21 cellular contexts compared by ENCODE assay signal in genomic region chr16:69371564-69371963, GRCh38. TPM values are rescaled to one million over a fixed set of nuclear protein-coding genes. Genes with fewer than 3 reads are reported as not detected.
DNase-seq lines count a peak whose midpoint lies in the region; ATAC-seq, FAIRE-seq and TF ChIP-seq lines count a peak whose summit lies in the region.
"Had no signal": no experiment of that assay in that cellular context is flagged by ENCODE, and none has a peak within 500 bp of the region (broad histone marks: within the 10 kb centered on the region; RNA-seq: fewer than 3 reads in every experiment).

No MANE protein-coding gene starts in this region.

- no peak for DNase-seq in activated T-cell treated with anti-CD3 and anti-CD28 coated beads, Interleukin-2, amount 50 U/mL, for 72 hours
- DNase-seq in activated T-cell treated with anti-CD3 and anti-CD28 coated beads for 4 hours (no peak), HuH-7 (ENCODE audit: low spot score) (no peak), urothelium cell line (ENCODE audit: low spot score) (no peak), retina (no peak)
- DNase-seq in effector memory CD8-positive, alpha-beta T cell, result no peak
- no peak for DNase-seq in stimulated activated naive B cell treated with anti-CD40 and anti-IgM and Interleukin-4, amounts not matched to agents 10 μg/mL and 1 μg/mL and 100 μg/mL, for 72 hours
- DNase-seq: CD4-positive, alpha-beta memory T cell; DMS79; H9; Kasumi-1; NCI-H1417; NCI-H1930; NCI-H2171 treated with DMSO at 0.1 percent for 48 hours; NCI-H510A; RPMI8226; SJCRH30 had no signal

- H3K36me3 ChIP-seq in OCI-LY1 (ENCODE audit: insufficient read depth, low read length), result peaks cover 87% of the 10 kb centered on the region

- H3K9me3 Mint-ChIP-seq in activated T-cell treated with anti-CD3 and anti-CD28 coated beads, Interleukin-2, amount 50 U/mL, for 72 hours, result no peaks in the 10 kb centered on the region
- no peaks in the 10 kb centered on the region for H3K9me3 Mint-ChIP-seq in effector memory CD8-positive, alpha-beta T cell
- peaks cover 0 to 4% of the 10 kb centered on the region in 2 donors for H3K9me3 Mint-ChIP-seq in stimulated activated naive B cell treated with anti-CD40 and anti-IgM and Interleukin-4, amounts not matched to agents 10 μg/mL and 1 μg/mL and 100 μg/mL, for 72 hours
- H3K9me3 Mint-ChIP-seq: CD4-positive, alpha-beta memory T cell; H9 had no signal

- H3K79me2 ChIP-seq in OCI-LY1 (ENCODE audit: insufficient read depth, low read length), result no peaks in the 10 kb centered on the region

- no peak overlapping the region for H3K4me3 Mint-ChIP-seq in activated T-cell treated with anti-CD3 and anti-CD28 coated beads, Interleukin-2, amount 50 U/mL, for 72 hours
- no peak overlapping the region for H3K4me3 Mint-ChIP-seq in effector memory CD8-positive, alpha-beta T cell
- H3K4me3 Mint-ChIP-seq in stimulated activated naive B cell treated with anti-CD40 and anti-IgM and Interleukin-4, amounts not matched to agents 10 μg/mL and 1 μg/mL and 100 μg/mL, for 72 hours, result peak overlapping the region in 1 of 2 donors; percentile 48
- H3K4me3 Mint-ChIP-seq: CD4-positive, alpha-beta memory T cell; H9 had no signal

- H3K9me2 ChIP-seq in OCI-LY1 (ENCODE audit: low read depth, low read length), result no peaks in the 10 kb centered on the region

- H3K4me1 Mint-ChIP-seq in activated T-cell treated with anti-CD3 and anti-CD28 coated beads, Interleukin-2, amount 50 U/mL, for 72 hours (ENCODE audit: low read depth), result peaks cover 5% of the 10 kb centered on the region
- H3K4me1 Mint-ChIP-seq in effector memory CD8-positive, alpha-beta T cell (ENCODE audit: low read depth in 2 of 2), result peaks cover 0 to 24% of the 10 kb centered on the region in 2 donors
- H3K4me1 Mint-ChIP-seq in stimulated activated naive B cell treated with anti-CD40 and anti-IgM and Interleukin-4, amounts not matched to agents 10 μg/mL and 1 μg/mL and 100 μg/mL, for 72 hours, result peaks cover 25 to 42% of the 10 kb centered on the region in 2 donors
- H3K4me1 Mint-ChIP-seq: H9 had no signal

- peaks cover 18% of the 10 kb centered on the region for H3K4me1 ChIP-seq in OCI-LY1 (ENCODE audit: insufficient read depth, low read length, severe bottlenecking)
- H3K4me1 ChIP-seq: SJCRH30 had no signal

- no peak overlapping the region for H3K9ac ChIP-seq in OCI-LY1 (ENCODE audit: low read length)

- H3K36me3 Mint-ChIP-seq in activated T-cell treated with anti-CD3 and anti-CD28 coated beads, Interleukin-2, amount 50 U/mL, for 72 hours (ENCODE audit: insufficient read depth in 2 of 2), result peaks cover 13 to 27% of the 10 kb centered on the region in 2 donors
- peaks cover 70% of the 10 kb centered on the region for H3K36me3 Mint-ChIP-seq in effector memory CD8-positive, alpha-beta T cell (ENCODE audit: insufficient read depth)
- H3K36me3 Mint-ChIP-seq in stimulated activated naive B cell treated with anti-CD40 and anti-IgM and Interleukin-4, amounts not matched to agents 10 μg/mL and 1 μg/mL and 100 μg/mL, for 72 hours, result peaks cover 38 to 54% of the 10 kb centered on the region in 2 donors

- H4K20me1 ChIP-seq in OCI-LY1 (ENCODE audit: insufficient read depth, low read length), result no peaks in the 10 kb centered on the region

- peak overlapping the region; percentile 64 for H3K27ac ChIP-seq in OCI-LY1 (ENCODE audit: low read depth, low read length, poor library complexity, severe bottlenecking)
- H3K27ac ChIP-seq: SJCRH30 had no signal

- peak overlapping the region; percentile 93 for H3K27ac Mint-ChIP-seq in activated T-cell treated with anti-CD3 and anti-CD28 coated beads, Interleukin-2, amount 50 U/mL, for 72 hours
- peak overlapping the region; percentile 66 to 67 for H3K27ac Mint-ChIP-seq in effector memory CD8-positive, alpha-beta T cell
- peak overlapping the region; percentile 93 for H3K27ac Mint-ChIP-seq in stimulated activated naive B cell treated with anti-CD40 and anti-IgM and Interleukin-4, amounts not matched to agents 10 μg/mL and 1 μg/mL and 100 μg/mL, for 72 hours
- H3K27ac Mint-ChIP-seq: H9 had no signal

- FAIRE-seq in urothelium cell line (lab: Jason Lieb, UNC), result no peak
- FAIRE-seq: A204.1, G401.6, HepG2 had no signal

- H3K4me2 ChIP-seq in OCI-LY1 (ENCODE audit: low read length), result no peak overlapping the region

- TF ChIP-seq CTCF in OCI-LY1 (IDR thresholded peaks at IDR 0.05; ENCODE audit: low read length), result no peak

- H3F3A ChIP-seq in OCI-LY1 (ENCODE audit: insufficient read depth, low read length), result no peaks in the 10 kb centered on the region

- ATAC-seq in activated T-cell treated with anti-CD3 and anti-CD28 coated beads, Interleukin-2, amount 50 U/mL, for 72 hours (replicated peaks in 1 of 2), result no peak
- ATAC-seq in effector memory CD8-positive, alpha-beta T cell (replicated peaks), result no peak
- peak; percentile 64 to 67 for ATAC-seq in stimulated activated naive B cell treated with anti-CD40 and anti-IgM and Interleukin-4, amounts not matched to agents 10 μg/mL and 1 μg/mL and 100 μg/mL, for 72 hours (replicated peaks)
- ATAC-seq: HepG2 had no signal

- no peaks in the 10 kb centered on the region for H3K27me3 ChIP-seq in OCI-LY1 (ENCODE audit: insufficient read depth, low read length)
- H3K27me3 ChIP-seq: SJCRH30 had no signal

- no peak overlapping the region for H2AFZ ChIP-seq in OCI-LY1 (ENCODE audit: low read length)

- H3K4me3 ChIP-seq in OCI-LY1 (ENCODE audit: low read depth, low read length, poor library complexity, severe bottlenecking), result no peak overlapping the region
- H3K4me3 ChIP-seq: SJCRH30 had no signal

- H3K9me3 ChIP-seq in OCI-LY1 (ENCODE audit: low read length), result no peaks in the 10 kb centered on the region
- H3K9me3 ChIP-seq: SJCRH30 had no signal

- H3K27me3 Mint-ChIP-seq in activated T-cell treated with anti-CD3 and anti-CD28 coated beads, Interleukin-2, amount 50 U/mL, for 72 hours (ENCODE audit: low read depth), result no peaks in the 10 kb centered on the region
- no peaks in the 10 kb centered on the region for H3K27me3 Mint-ChIP-seq in effector memory CD8-positive, alpha-beta T cell
- H3K27me3 Mint-ChIP-seq in stimulated activated naive B cell treated with anti-CD40 and anti-IgM and Interleukin-4, amounts not matched to agents 10 μg/mL and 1 μg/mL and 100 μg/mL, for 72 hours, result no peaks in the 10 kb centered on the region
- H3K27me3 Mint-ChIP-seq: CD4-positive, alpha-beta memory T cell had no signal

RNA-seq across cellular contexts. Expression of gene TERF2, which starts 14.2 kb away (rescaled TPM):
- total RNA-seq in activated T-cell treated with anti-CD3 and anti-CD28 coated beads, Interleukin-2, amount 50 U/mL, for 72 hours, result 10 to 100 TPM; 52.0 to 68.0 TPM

RNA-seq across cellular contexts. Expression of gene TMED6, which starts 20.0 kb away (rescaled TPM):
- 1 to 10 TPM; 3.3 to 3.7 TPM for total RNA-seq in activated T-cell treated with anti-CD3 and anti-CD28 coated beads, Interleukin-2, amount 50 U/mL, for 72 hours
- total RNA-seq: SJCRH30 had no signal

RNA-seq across cellular contexts. Expression of gene NIP7, which starts 32.0 kb away (rescaled TPM):
- 10 to 100 TPM; 30.8 to 32.2 TPM for total RNA-seq in activated T-cell treated with anti-CD3 and anti-CD28 coated beads, Interleukin-2, amount 50 U/mL, for 72 hours

RNA-seq across cellular contexts. Expression of gene COG8, which starts 32.2 kb away (rescaled TPM):
- total RNA-seq in activated T-cell treated with anti-CD3 and anti-CD28 coated beads, Interleukin-2, amount 50 U/mL, for 72 hours, result 10 to 100 TPM; 33.2 to 38.3 TPM

RNA-seq across cellular contexts. Expression of gene PDF, which starts 41.2 kb away (rescaled TPM):
- total RNA-seq in activated T-cell treated with anti-CD3 and anti-CD28 coated beads, Interleukin-2, amount 50 U/mL, for 72 hours, result 10 to 100 TPM in 1 of 2 donors, 1 to 10 TPM in 1; 9.9 to 10.1 TPM

Comparison
In these comparisons a context has a peak if more than half of its experiments do, and no peak if none do; other contexts are left out.
1. ATAC-seq: peak in stimulated activated naive B cell treated with anti-CD40 and anti-IgM and Interleukin-4, amounts not matched to agents 10 μg/mL and 1 μg/mL and 100 μg/mL, for 72 hours (2 of 2); none in activated T-cell treated with anti-CD3 and anti-CD28 coated beads, Interleukin-2, amount 50 U/mL, for 72 hours (0 of 2) and effector memory CD8-positive, alpha-beta T cell (single experiment).
2. Peak in every context shown above with its lines, with median percentiles within 50 percentile points of each other: H3K27ac Mint-ChIP-seq.